18 cellular contexts compared by ENCODE assay signal in genomic region chr3:38739396-38739689, GRCh38.
"Had no signal": no experiment of that assay in that cellular context is flagged by ENCODE, and none has a peak within 500 bp of the region (broad histone marks: within the 10 kb centered on the region; RNA-seq: fewer than 3 reads in every experiment).

No MANE protein-coding gene starts in this region.

- H3K27ac Mint-ChIP-seq: activated CD8-positive, alpha-beta T cell treated with anti-CD3 and anti-CD28 coated beads for 36 hours; activated naive CD4-positive, alpha-beta T cell treated with anti-CD3 and anti-CD28 coated beads, Interleukin-2, amount 10 ng/mL, durations not matched to agents 7 days and 5 days; activated naive CD8-positive, alpha-beta T cell treated with anti-CD3 and anti-CD28 coated beads for 36 hours; activated T-cell treated with anti-CD3 and anti-CD28 coated beads, Interleukin-2, amount 50 U/mL, for 72 hours; activated T-helper 2 cell treated with anti-CD3 and anti-CD28 coated beads, Interferon-gamma antibody, Interleukin-2, Interleukin-4, amounts not matched to agents 10 μg/mL and 5 μg/mL and 100 μg/mL, durations not matched to agents 14 hours and 24 hours and 36 hours; T-helper 2 cell treated with Interferon-gamma antibody and Interleukin-4, amounts not matched to agents 5 μg/mL and 100 μg/mL, for 36 hours had no signal

- H3K36me3 Mint-ChIP-seq: activated naive CD4-positive, alpha-beta T cell treated with anti-CD3 and anti-CD28 coated beads, Interleukin-2, amount 10 ng/mL, durations not matched to agents 7 days and 5 days; activated naive CD8-positive, alpha-beta T cell treated with anti-CD3 and anti-CD28 coated beads for 36 hours had no signal

- DNase-seq: activated CD4-positive, alpha-beta T cell treated with anti-CD3 and anti-CD28 coated beads for 4 hours; activated CD8-positive, alpha-beta memory T cell treated with anti-CD3 and anti-CD28 coated beads, Interleukin-2, amount 50 U/mL, for 4 hours; activated gamma-delta T cell treated with Interleukin-2 at 50 U/mL for 16 hours; cerebellar nuclear complex; NCI-H1417 treated with DMSO at 0.1 percent for 48 hours; NCI-H1694; NCI-H2107; NCI-H2171 treated with DMSO at 0.1 percent for 48 hours; NCI-H226 had no signal

- ATAC-seq: activated CD4-positive, CD25-positive, alpha-beta regulatory T cell treated with anti-CD3 and anti-CD28 coated beads, Interleukin-2, amount 50 U/mL, for 24 hours; activated CD8-positive, alpha-beta T cell treated with anti-CD3 and anti-CD28 coated beads for 36 hours; Panc1; Right ventricle myocardium inferior had no signal

- H3K9me3 Mint-ChIP-seq: activated CD8-positive, alpha-beta T cell treated with anti-CD3 and anti-CD28 coated beads for 36 hours; activated naive CD4-positive, alpha-beta T cell treated with anti-CD3 and anti-CD28 coated beads, Interleukin-2, amount 10 ng/mL, durations not matched to agents 7 days and 5 days; activated naive CD8-positive, alpha-beta T cell treated with anti-CD3 and anti-CD28 coated beads for 36 hours; activated T-cell treated with anti-CD3 and anti-CD28 coated beads, Interleukin-2, amount 50 U/mL, for 72 hours; activated T-helper 2 cell treated with anti-CD3 and anti-CD28 coated beads, Interferon-gamma antibody, Interleukin-2, Interleukin-4, amounts not matched to agents 10 μg/mL and 5 μg/mL and 100 μg/mL, durations not matched to agents 14 hours and 24 hours and 36 hours; T-helper 2 cell treated with Interferon-gamma antibody and Interleukin-4, amounts not matched to agents 5 μg/mL and 100 μg/mL, for 36 hours had no signal

- H3K4me1 Mint-ChIP-seq: activated naive CD4-positive, alpha-beta T cell treated with anti-CD3 and anti-CD28 coated beads, Interleukin-2, amount 10 ng/mL, durations not matched to agents 7 days and 5 days; activated naive CD8-positive, alpha-beta T cell treated with anti-CD3 and anti-CD28 coated beads for 36 hours had no signal

- H3K4me3 Mint-ChIP-seq: activated CD8-positive, alpha-beta T cell treated with anti-CD3 and anti-CD28 coated beads for 36 hours; activated naive CD4-positive, alpha-beta T cell treated with anti-CD3 and anti-CD28 coated beads, Interleukin-2, amount 10 ng/mL, durations not matched to agents 7 days and 5 days; activated naive CD8-positive, alpha-beta T cell treated with anti-CD3 and anti-CD28 coated beads for 36 hours; activated T-cell treated with anti-CD3 and anti-CD28 coated beads, Interleukin-2, amount 50 U/mL, for 72 hours; T-helper 2 cell treated with Interferon-gamma antibody and Interleukin-4, amounts not matched to agents 5 μg/mL and 100 μg/mL, for 36 hours had no signal
